8 cellular contexts compared by ENCODE assay signal in genomic region chr5:134411228-134411545, GRCh38. TPM values are rescaled to one million over a fixed set of nuclear protein-coding genes. Genes with fewer than 3 reads are reported as not detected.
DNase-seq lines count a peak whose midpoint lies in the region; ATAC-seq, FAIRE-seq and TF ChIP-seq lines count a peak whose summit lies in the region.

No MANE protein-coding gene starts in this region.

- H3K9me3 ChIP-seq in cardiac muscle cell (ENCODE audit: low read depth) (no peaks in the 10 kb centered on the region), K562 (replicated peaks; ENCODE audit: control insufficient read depth, insufficient read depth, low read depth, low read length) (no peaks in the 10 kb centered on the region), mesenchymal stem cell (ENCODE audit: control insufficient read depth, low read length) (no peaks in the 10 kb centered on the region), upper lobe of right lung (no peaks in the 10 kb centered on the region)

- H3K79me1 ChIP-seq in mesenchymal stem cell (replicated peaks; ENCODE audit: low read length, poor library complexity, severe bottlenecking) = peaks cover 18% of the 10 kb centered on the region

- peak overlapping the region in 1 of 2 experiments; percentile 19 for H3K14ac ChIP-seq in mesenchymal stem cell (ENCODE audit: low read length in 2 of 2)

- peak overlapping the region; percentile 49 for H3K27ac ChIP-seq in cardiac muscle cell
- peak overlapping the region; percentile 65 for H3K27ac ChIP-seq in K562 (ENCODE audit: extremely low read depth, low read depth, low read length)
- H3K27ac ChIP-seq in mesenchymal stem cell (ENCODE audit: low read length, poor library complexity, severe bottlenecking) = no peak overlapping the region
- peak overlapping the region; percentile 87 for H3K27ac ChIP-seq in upper lobe of right lung
- no peak overlapping the region for H3K27ac ChIP-seq in caudate nucleus (ENCODE audit: low read depth, low read length)

- TF ChIP-seq CTCF in cardiac muscle cell (IDR thresholded peaks at IDR 0.05; ENCODE audit: low read depth, low read length) = no peak
- no peak for TF ChIP-seq CTCF in K562 (IDR thresholded peaks at IDR 0.05 in 2 of 3, conservative IDR thresholded peaks at IDR 0.05 in 1 of 3; ENCODE audit: insufficient read depth in 2 of 3, low read depth in 1 of 3, low read length in 3 of 3)
- TF ChIP-seq CTCF in upper lobe of right lung (IDR thresholded peaks at IDR 0.05) = no peak

- in situ Hi-C loops in K562 (cut with MboI) = loop anchor here (5.0 kb wide), 1 partner anchor 101 kb away; no protein-coding TSS in a partner anchor

- H3K79me2 ChIP-seq in K562 (ENCODE audit: control insufficient read depth, insufficient read depth, low read length) = peaks cover 28% of the 10 kb centered on the region

- no peak for TF ChIP-seq POLR2A in K562 (conservative IDR thresholded peaks at IDR 0.05)

- no peak overlapping the region for H2BK5ac ChIP-seq in mesenchymal stem cell (ENCODE audit: low read depth, low read length, poor library complexity, severe bottlenecking)

- H3K18ac ChIP-seq in mesenchymal stem cell (ENCODE audit: low read depth in 1 of 2, low read length in 2 of 2) = peak overlapping the region in 1 of 2 experiments; percentile 74

- no peaks in the 10 kb centered on the region for H4K20me1 ChIP-seq in K562 (replicated peaks; ENCODE audit: control insufficient read depth, insufficient read depth, low read length)

- H2AK5ac ChIP-seq in mesenchymal stem cell (ENCODE audit: low read length, severe bottlenecking) = no peak overlapping the region

- peak overlapping the region; percentile 77 to 98 for H3K9ac ChIP-seq in K562 (ENCODE audit: insufficient read depth in 1 of 2, low read depth in 2 of 2, low read length in 2 of 2)
- peak overlapping the region; percentile 95 for H3K9ac ChIP-seq in mesenchymal stem cell (ENCODE audit: low read length)

- 0% methylated on average over 9 of the region's 9 CpGs for WGBS in K562 (ENCODE audit: insufficient coverage, low coverage, missing lambda C conversion rate)
- WGBS in mesenchymal stem cell = 2% methylated on average over 6 of the region's 9 CpGs

- ATAC-seq in left ventricle myocardium superior (no peak), K562 (no peak), upper lobe of right lung (no peak), GM18511 (IDR thresholded peaks at IDR 0.05; ENCODE audit: unreplicated experiment) (no peak), HG02973 (IDR thresholded peaks at IDR 0.05; ENCODE audit: unreplicated experiment) (no peak)

- H4K8ac ChIP-seq in mesenchymal stem cell (ENCODE audit: low read length) = peak overlapping the region; percentile 99

- peak overlapping the region in 1 of 2 experiments; percentile 33 for H3K4ac ChIP-seq in mesenchymal stem cell (ENCODE audit: low read depth in 1 of 2, low read length in 2 of 2)

- H2AFZ ChIP-seq in K562 (ENCODE audit: low read depth, low read length) = peak overlapping the region; percentile 98
- no peak overlapping the region for H2AFZ ChIP-seq in mesenchymal stem cell (ENCODE audit: low read depth, low read length)

- TF ChIP-seq EP300 in K562 (IDR thresholded peaks at IDR 0.05; ENCODE audit: low read length) = no peak

- no peak overlapping the region for H2BK15ac ChIP-seq in mesenchymal stem cell (ENCODE audit: low read depth, poor library complexity, severe bottlenecking)

- no peak for FAIRE-seq in K562 (lab: Jason Lieb, UNC)

- no peak overlapping the region for H2BK12ac ChIP-seq in mesenchymal stem cell (ENCODE audit: low read length in 2 of 2)

- no peaks in the 10 kb centered on the region for H3K36me3 ChIP-seq in cardiac muscle cell
- peaks cover 25% of the 10 kb centered on the region; the same call in 2 of the 3 replicates for H3K36me3 ChIP-seq in K562 (ENCODE audit: control insufficient read depth, insufficient read depth, low read length)
- peaks cover 0 to 24% of the 10 kb centered on the region in 2 experiments for H3K36me3 ChIP-seq in mesenchymal stem cell (ENCODE audit: control insufficient read depth in 1 of 2, insufficient read depth in 2 of 2, low read depth in 1 of 2, low read length in 2 of 2)
- peaks cover 7% of the 10 kb centered on the region for H3K36me3 ChIP-seq in upper lobe of right lung

- POLR2A ChIA-PET in K562 (lab: Yijun Ruan, JAX) = interaction anchor here (1.0 to 2.2 kb wide), 8 partner anchors 11 to 114 kb away, joined by 3 to 18 read pairs (median 4); partner anchors contain the start of gene JADE2

- H3K4me1 ChIP-seq in cardiac muscle cell (ENCODE audit: low read depth) (peaks cover 9% of the 10 kb centered on the region), K562 (replicated peaks in 1 of 2; ENCODE audit: control insufficient read depth in 2 of 2, insufficient read depth in 2 of 2, low read length in 2 of 2) (peaks cover 18 to 25% of the 10 kb centered on the region in 2 experiments), mesenchymal stem cell (ENCODE audit: control insufficient read depth, insufficient read depth, low read depth, low read length) (peaks cover 16% of the 10 kb centered on the region), upper lobe of right lung (peaks cover 22% of the 10 kb centered on the region)

- peak overlapping the region; percentile 74 for H3K4me3 ChIP-seq in cardiac muscle cell
- peak overlapping the region; percentile 84 for H3K4me3 ChIP-seq in K562
- peak overlapping the region; percentile 74 to 97 for H3K4me3 ChIP-seq in mesenchymal stem cell (ENCODE audit: insufficient read depth in 1 of 2, low read depth in 1 of 2, low read length in 2 of 2)
- H3K4me3 ChIP-seq in upper lobe of right lung = peak overlapping the region; percentile 92

- no peaks in the 10 kb centered on the region for H3K9me1 ChIP-seq in K562 (ENCODE audit: control insufficient read depth, insufficient read depth, low read length)

- no peak for TF ChIP-seq RAD21 in K562 (CRISPR knock-in tag; conservative IDR thresholded peaks at IDR 0.05 in 1 of 2, IDR thresholded peaks at IDR 0.05 in 1 of 2)

- BruUV-seq in K562 (replicated peaks; lab: Mats Ljungman, UMichigan) = TSS peak; percentile 76

- no peak overlapping the region for H3K23ac ChIP-seq in mesenchymal stem cell (ENCODE audit: low read length in 2 of 2)

- H3K27me3 ChIP-seq in cardiac muscle cell (no peaks in the 10 kb centered on the region), K562 (ENCODE audit: control insufficient read depth in 2 of 2, insufficient read depth in 2 of 2, low read length in 2 of 2) (no peaks in the 10 kb centered on the region), mesenchymal stem cell (ENCODE audit: control insufficient read depth in 1 of 2, insufficient read depth in 1 of 2, low read length in 2 of 2) (no peaks in the 10 kb centered on the region), upper lobe of right lung (no peaks in the 10 kb centered on the region)

- H2BK120ac ChIP-seq in mesenchymal stem cell (ENCODE audit: low read depth, low read length) = peak overlapping the region; percentile 49

- peak overlapping the region; percentile 61 for H4K91ac ChIP-seq in mesenchymal stem cell (ENCODE audit: low read length)

- CTCF ChIA-PET in K562 (lab: Yijun Ruan, JAX; ENCODE audit: low intra/inter-chr PET ratio) = interaction anchor here (1.6 kb wide), 2 partner anchors 101 to 116 kb away, joined by 3 to 5 read pairs; no protein-coding TSS in a partner anchor

- intact Hi-C loops in left ventricle myocardium superior (cut with micrococcal nuclease) (no loop called here), K562 (cut with micrococcal nuclease) (loop anchor here (2.0 to 5.0 kb wide), 4 partner anchors 56 to 166 kb away; no protein-coding TSS in a partner anchor), upper lobe of right lung (cut with DNase I) (loop anchor here (10.0 kb wide), 1 partner anchor 54 kb away; no protein-coding TSS in a partner anchor)

- peak overlapping the region; percentile 87 for H3K4me2 ChIP-seq in K562 (ENCODE audit: insufficient read depth, low read length)
- H3K4me2 ChIP-seq in mesenchymal stem cell (ENCODE audit: low read length, poor library complexity, severe bottlenecking) = peak overlapping the region; percentile 95

- DNase-seq in cardiac muscle cell (ENCODE audit: low read depth in 1 of 2, low spot score in 1 of 2) (no peak), left ventricle myocardium superior (no peak), K562 (ENCODE audit: extremely low read depth in 1 of 4, low spot score in 3 of 4) (no peak), mesenchymal stem cell (no peak), upper lobe of right lung (no peak), caudate nucleus (lab: John Stamatoyannopoulos, UW) (no peak)

RNA-seq across cellular contexts. Expression of gene CDKN2AIPNL, which starts 0.5 kb away (rescaled TPM):
- 32.0 and 36.9 TPM in 2 replicates for total RNA-seq in cardiac muscle cell
- polyA plus RNA-seq in cardiac muscle cell = 64.9 and 68.7 TPM in 2 replicates
- 46.0 TPM for total RNA-seq in left ventricle myocardium superior
- total RNA-seq in K562 (2011; cell fraction: chromatin; rRNA removed; ENCODE audit: low replicate concordance) = 12.4 and 12.8 TPM in 2 replicates
- total RNA-seq in K562 (2011; cell fraction: nucleolus; rRNA removed) = 12.2 and 14.0 TPM in 2 replicates
- 21.9 and 23.2 TPM in 2 replicates for total RNA-seq in K562 (2011; cell fraction: nucleoplasm; rRNA removed)
- 46.4 and 90.0 TPM in 2 replicates for total RNA-seq in K562 (2014; rRNA removed)
- 40.7 and 45.5 TPM in 2 replicates for total RNA-seq in K562 (2014; rRNA removed; fragmentation: Illumina TruSeq; extraction: Trizol)
- 41.8 and 43.1 TPM in 2 replicates for total RNA-seq in K562 (2015; rRNA removed; fragmentation: Illumina TruSeq; extraction: Trizol)
- total RNA-seq in K562 (2021) = 40.0 and 42.1 TPM in 2 replicates
- 29.6 and 44.3 TPM in 2 replicates for polyA plus RNA-seq in K562 (2011; rRNA removed)
- polyA plus RNA-seq in K562 (2011; cell fraction: cytosol; rRNA removed) = 22.1 and 37.0 TPM in 2 replicates
- polyA plus RNA-seq in K562 (2011; cell fraction: nucleus; rRNA removed) = 10.8 and 15.7 TPM in 2 replicates
- polyA plus RNA-seq in K562 (2012) = 33.3 and 57.5 TPM in 2 replicates
- polyA plus RNA-seq in K562 (2014; fragmentation: Illumina TruSeq; extraction: Trizol) = 39.2 and 42.2 TPM in 2 replicates
- 10 to 100 TPM; 19.9 to 30.7 TPM for polyA plus RNA-seq in K562 (2014; fragmentation: Nextera tagmentation; extraction: Ambion mirVana)
- polyA plus RNA-seq in K562 (2014; rRNA removed) = 46.9 and 55.4 TPM in 2 replicates
- polyA minus RNA-seq in K562 (2011; rRNA and poly(A)+ RNA removed) = 15.6 and 16.0 TPM in 2 replicates
- 12.5 and 12.6 TPM in 2 replicates for polyA minus RNA-seq in K562 (2011; cell fraction: cytosol; rRNA and poly(A)+ RNA removed)
- polyA minus RNA-seq in K562 (2011; cell fraction: nucleus; rRNA and poly(A)+ RNA removed) = 5.3 and 10.7 TPM in 2 replicates
- 20.0 TPM for polyA plus RNA-seq in mesenchymal stem cell (2013, experiment 1 of 2)
- polyA plus RNA-seq in mesenchymal stem cell (2013, experiment 2 of 2) = 19.1 TPM
- 16.5 TPM for total RNA-seq in upper lobe of right lung

RNA-seq across cellular contexts. Expression of gene UBE2B, which starts 39.8 kb away (rescaled TPM):
- total RNA-seq in cardiac muscle cell (17.8 and 23.6 TPM in 2 replicates), left ventricle myocardium superior (236 TPM), K562 (2014; rRNA removed) (8.4 and 13.1 TPM in 2 replicates), K562 (2014; rRNA removed; fragmentation: Illumina TruSeq; extraction: Trizol) (61.8 and 72.4 TPM in 2 replicates), K562 (2015; rRNA removed; fragmentation: Illumina TruSeq; extraction: Trizol) (37.8 and 40.0 TPM in 2 replicates), K562 (2021) (73.1 and 75.5 TPM in 2 replicates), upper lobe of right lung (94.6 TPM)
- polyA plus RNA-seq in cardiac muscle cell (159 and 164 TPM in 2 replicates), K562 (2011; rRNA removed) (64.1 and 83.2 TPM in 2 replicates), K562 (2014; fragmentation: Illumina TruSeq; extraction: Trizol) (71.6 and 88.9 TPM in 2 replicates), K562 (2014; fragmentation: Nextera tagmentation; extraction: Ambion mirVana) (100 to 1,000 TPM; 165 to 198 TPM), K562 (2014; rRNA removed) (38.0 and 54.7 TPM in 2 replicates)
- 39.2 and 116 TPM in 2 replicates for total RNA-seq in K562 (2011; cell fraction: chromatin; rRNA removed; ENCODE audit: low replicate concordance)
- total RNA-seq in K562 (2011; cell fraction: nucleolus; rRNA removed) = 17.2 and 18.7 TPM in 2 replicates
- total RNA-seq in K562 (2011; cell fraction: nucleoplasm; rRNA removed) = 47.7 and 64.6 TPM in 2 replicates
- 13.4 and 26.8 TPM in 2 replicates for polyA plus RNA-seq in K562 (2011; cell fraction: cytosol; rRNA removed)
- polyA plus RNA-seq in K562 (2011; cell fraction: nucleus; rRNA removed) = 16.4 and 23.7 TPM in 2 replicates
- polyA plus RNA-seq in K562 (2012) = 77.7 and 90.1 TPM in 2 replicates
- 23.5 and 30.8 TPM in 2 replicates for polyA minus RNA-seq in K562 (2011; rRNA and poly(A)+ RNA removed)
- 32.7 and 42.6 TPM in 2 replicates for polyA minus RNA-seq in K562 (2011; cell fraction: cytosol; rRNA and poly(A)+ RNA removed)
- 12.8 and 16.6 TPM in 2 replicates for polyA minus RNA-seq in K562 (2011; cell fraction: nucleus; rRNA and poly(A)+ RNA removed)
- polyA plus RNA-seq in mesenchymal stem cell (2013, experiment 1 of 2) = 96.1 TPM
- 124 TPM for polyA plus RNA-seq in mesenchymal stem cell (2013, experiment 2 of 2)

RNA-seq across cellular contexts. Expression of gene CDKL3, which starts 44.2 kb away (rescaled TPM):
- total RNA-seq in cardiac muscle cell (2.7 and 6.6 TPM in 2 replicates), left ventricle myocardium superior (4.5 TPM), K562 (2014; rRNA removed) (0.23 and 0.65 TPM in 2 replicates), K562 (2014; rRNA removed; fragmentation: Illumina TruSeq; extraction: Trizol) (1.5 and 1.8 TPM in 2 replicates), K562 (2015; rRNA removed; fragmentation: Illumina TruSeq; extraction: Trizol) (0.51 and 1.1 TPM in 2 replicates), K562 (2021) (1.1 and 1.8 TPM in 2 replicates), upper lobe of right lung (3.0 TPM)
- polyA plus RNA-seq in cardiac muscle cell (3.7 and 8.8 TPM in 2 replicates), K562 (2011; rRNA removed) (3.1 and 5.0 TPM in 2 replicates), K562 (2014; fragmentation: Illumina TruSeq; extraction: Trizol) (1.5 and 2.4 TPM in 2 replicates), K562 (2014; fragmentation: Nextera tagmentation; extraction: Ambion mirVana) (1 to 10 TPM; 3.3 to 3.9 TPM), K562 (2014; rRNA removed) (1.2 and 1.7 TPM in 2 replicates)
- total RNA-seq in K562 (2011; cell fraction: chromatin; rRNA removed; ENCODE audit: low replicate concordance) = 0.19 TPM in 1 of 2 replicates, not detected in the other
- total RNA-seq in K562 (2011; cell fraction: nucleolus; rRNA removed) = not detected in 2 replicates
- 0.66 and 0.92 TPM in 2 replicates for total RNA-seq in K562 (2011; cell fraction: nucleoplasm; rRNA removed)
- 0.57 and 1.8 TPM in 2 replicates for polyA plus RNA-seq in K562 (2011; cell fraction: cytosol; rRNA removed)
- polyA plus RNA-seq in K562 (2011; cell fraction: nucleus; rRNA removed) = 2.6 and 4.1 TPM in 2 replicates
- polyA plus RNA-seq in K562 (2012) = 1.5 and 1.7 TPM in 2 replicates
- polyA minus RNA-seq in K562 (2011; rRNA and poly(A)+ RNA removed) = 0.49 and 0.96 TPM in 2 replicates
- polyA minus RNA-seq in K562 (2011; cell fraction: cytosol; rRNA and poly(A)+ RNA removed) = not detected in 2 replicates
- polyA minus RNA-seq in K562 (2011; cell fraction: nucleus; rRNA and poly(A)+ RNA removed) = 0.33 TPM in 1 of 2 replicates, not detected in the other
- 1.9 TPM for polyA plus RNA-seq in mesenchymal stem cell (2013, experiment 1 of 2)
- polyA plus RNA-seq in mesenchymal stem cell (2013, experiment 2 of 2) = 1.3 TPM

Comparison
In these comparisons a context has a peak if more than half of its experiments do, and no peak if none do; other contexts are left out.
1. H3K27ac ChIP-seq: peak in cardiac muscle cell (single experiment), K562 (single experiment) and upper lobe of right lung (single experiment); none in mesenchymal stem cell (single experiment) and caudate nucleus (single experiment).
2. Peak in every context shown above with its lines, with median percentiles within 50 percentile points of each other: H3K4me3 ChIP-seq.